Comparison of ENCODE assay signal across 6 cellular contexts in the genomic region with DNA sequence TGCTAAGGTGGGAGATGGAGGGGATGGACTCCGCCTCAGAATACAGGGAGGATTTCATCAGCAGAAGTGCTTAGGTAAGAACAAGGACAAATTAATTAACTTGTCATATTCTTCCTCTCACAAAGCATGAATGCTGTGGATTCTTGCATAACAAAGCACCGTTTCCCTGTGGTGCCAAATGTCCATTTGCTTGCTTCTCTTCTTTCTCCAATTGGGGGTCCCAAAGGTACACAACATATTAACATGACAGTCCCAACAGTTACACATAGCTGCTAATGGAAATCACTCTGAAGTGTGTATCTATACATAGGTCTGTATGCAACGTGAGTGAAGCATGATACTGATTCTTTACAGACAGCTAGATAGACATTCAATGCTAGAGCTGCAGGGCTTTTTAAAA.
"Had no signal": no experiment of that assay in that cellular context is flagged by ENCODE, and none has a peak within 500 bp of the region (broad histone marks: within the 10 kb centered on the region; RNA-seq: fewer than 3 reads in every experiment).

No MANE protein-coding gene starts in this region.

- DNase-seq: GOT3, H9, IMR-90 had no signal

- H3K4me3 ChIP-seq: K562 had no signal

- ATAC-seq: K562 had no signal

- H3K27ac Mint-ChIP-seq: H9 had no signal

- FAIRE-seq: H54, HTR-8/SVneo, K562 had no signal

- H3K4me3 Mint-ChIP-seq: H9 had no signal
